8 cellular contexts compared by ENCODE assay signal in genomic region chr2:70123829-70124117, GRCh38. TPM values are rescaled to one million over a fixed set of nuclear protein-coding genes. Genes with fewer than 3 reads are reported as not detected.
A peak's percentile ranks its signal among the peaks of the same experiment; 100 is the strongest.
DNase-seq lines count a peak whose midpoint lies in the region; ATAC-seq and TF ChIP-seq lines count a peak whose summit lies in the region.

No MANE protein-coding gene starts in this region.

- POLR2A ChIA-PET in activated B cell treated with CpG ODN at 0.5 μM for 24 hours (lab: Charles Lee): interaction anchor here (0.6 to 15.6 kb wide), 18 partner anchors 8 to 944 kb away, joined by 3 to 719 read pairs (median 12); partner anchors contain the start of genes C2orf42, MXD1, NAGK and PCBP1

- H2BK12ac ChIP-seq in H9 (ENCODE audit: insufficient read length, low read depth, low read length): no peak overlapping the region

- TF ChIP-seq POLR2A in gastroesophageal sphincter (IDR thresholded peaks at IDR 0.05): no peak

- no peak overlapping the region for H4K5ac ChIP-seq in H9 (ENCODE audit: insufficient read length, low read depth, low read length)

- peak overlapping the region; percentile 99 for H3K18ac ChIP-seq in H9 (ENCODE audit: insufficient read length, low read depth, low read length)

- H3K27me3 ChIP-seq in H9 (ENCODE audit: insufficient read depth, low read length) (no peaks in the 10 kb centered on the region), gastroesophageal sphincter (no peaks in the 10 kb centered on the region)

- no peaks in the 10 kb centered on the region for H3K9me3 ChIP-seq in H9 (ENCODE audit: control insufficient read depth, low read depth, low read length)
- H3K9me3 ChIP-seq in gastroesophageal sphincter: no peaks in the 10 kb centered on the region

- no peak overlapping the region for H3T11ph ChIP-seq in H9 (ENCODE audit: low read length)

- H3K27me3 Mint-ChIP-seq in H9 (ENCODE audit: low read depth) (no peaks in the 10 kb centered on the region), activated B cell treated with CpG ODN at 0.5 μM for 24 hours (no peaks in the 10 kb centered on the region)

- H3K4ac ChIP-seq in H9 (ENCODE audit: low read depth, low read length): no peak overlapping the region; the same call in 1 of the 2 replicates

- H3K4me3 ChIP-seq in gastroesophageal sphincter: peak overlapping the region; percentile 40 to 53
- peak overlapping the region; percentile 36 to 54 (median 46) for H3K4me3 ChIP-seq in skin epidermis

- H2BK5ac ChIP-seq in H9 (ENCODE audit: insufficient read length, low read length): no peak overlapping the region

- intact Hi-C loops in activated B cell treated with CpG ODN at 0.5 μM for 24 hours (cut with micrococcal nuclease): loop anchor here (1.0 to 2.0 kb wide), 4 partner anchors 9 to 53 kb away; partner anchors contain the start of gene PCBP1

- H2BK20ac ChIP-seq in H9 (ENCODE audit: low read depth, low read length, poor library complexity, severe bottlenecking): no peak overlapping the region

- H3K4me1 ChIP-seq in H9 (ENCODE audit: insufficient read depth, low read length) (peaks cover 18% of the 10 kb centered on the region), gastroesophageal sphincter (peaks cover 0 to 21% (median 12%) of the 10 kb centered on the region in 3 donors)

- no peaks in the 10 kb centered on the region; a peak in 2 of 5 replicates for H3K9me3 Mint-ChIP-seq in H9
- H3K9me3 Mint-ChIP-seq in activated B cell treated with CpG ODN at 0.5 μM for 24 hours: no peaks in the 10 kb centered on the region

- H4K8ac ChIP-seq in H9 (replicated peaks; ENCODE audit: insufficient read length, low read depth, low read length): no peak overlapping the region

- ATAC-seq in activated B cell treated with CpG ODN at 0.5 μM for 24 hours (ENCODE audit: low read depth) (peak; percentile 1), gastroesophageal sphincter (no peak), GM18909 (IDR thresholded peaks at IDR 0.05; ENCODE audit: poor library complexity, unreplicated experiment) (no peak)

- CTCF ChIA-PET in activated B cell treated with CpG ODN at 0.5 μM for 24 hours (lab: Charles Lee): interaction anchor here (0.8 to 1.9 kb wide), 10 partner anchors 8 to 210 kb away, joined by 3 to 17 read pairs (median 4); partner anchors contain the start of gene MXD1

- WGBS in H9 (ENCODE audit: extremely low coverage, insufficient read length, low lambda C conversion rate): no CpG with 5 or more reads among the region's 11 CpGs
- 5 to 16% methylated on average over 7 to 9 of the region's 11 CpGs for WGBS in gastroesophageal sphincter (ENCODE audit: low coverage in 1 of 2), 2 donors

- peak overlapping the region; percentile 63 for H3K4me2 ChIP-seq in H9 (ENCODE audit: insufficient read depth, insufficient read length, low read length)

- peak overlapping the region; percentile 2; the same call in 1 of the 2 replicates for H3K14ac ChIP-seq in H9 (ENCODE audit: insufficient read depth, low read length)

- TF ChIP-seq EP300 in gastroesophageal sphincter (IDR thresholded peaks at IDR 0.05): no peak

- H3K79me1 ChIP-seq in H9 (ENCODE audit: insufficient read depth, low read depth, low read length, poor library complexity, severe bottlenecking): no peaks in the 10 kb centered on the region

- H3K27ac ChIP-seq in H9 (ENCODE audit: insufficient read length, low read depth, low read length): peak overlapping the region; percentile 96
- peak overlapping the region; percentile 86 to 98 (median 94) for H3K27ac ChIP-seq in gastroesophageal sphincter
- peak overlapping the region in 20 of 21 experiments; percentile 89 to 100 (median 99) for H3K27ac ChIP-seq in skin epidermis

- H3K4me3 Mint-ChIP-seq in H9: peak overlapping the region; percentile 87 to 90
- peak overlapping the region; percentile 93 for H3K4me3 Mint-ChIP-seq in activated B cell treated with CpG ODN at 0.5 μM for 24 hours

- H3K4me1 Mint-ChIP-seq in H9 (peaks cover 52 to 67% of the 10 kb centered on the region in 2 experiments), activated B cell treated with CpG ODN at 0.5 μM for 24 hours (peaks cover 88% of the 10 kb centered on the region)

- no peak overlapping the region for H3K56ac ChIP-seq in H9 (ENCODE audit: insufficient read length, low read depth, low read length)

- no peak for DNase-seq in H9
- no peak for DNase-seq in activated B cell treated with CpG ODN at 0.5 μM for 24 hours
- no peak for DNase-seq in NCI-H146 (lab: John Stamatoyannopoulos, UW)
- no peak for DNase-seq in NAMALWA (ENCODE audit: low spot score)
- no peak for DNase-seq in DMS114 treated with DMSO at 0.1 percent for 48 hours (lab: John Stamatoyannopoulos, UW; ENCODE audit: unreplicated experiment)

- peak overlapping the region; percentile 2 for H3K9ac ChIP-seq in H9 (ENCODE audit: extremely low read depth, insufficient read length, low read length)

- H3K27ac Mint-ChIP-seq in H9: peak overlapping the region; percentile 99 to 100 (median 100)
- peak overlapping the region; percentile 100 for H3K27ac Mint-ChIP-seq in activated B cell treated with CpG ODN at 0.5 μM for 24 hours

- H2BK15ac ChIP-seq in H9 (ENCODE audit: low read depth, low read length): no peak overlapping the region

- no peaks in the 10 kb centered on the region for H3K36me3 ChIP-seq in gastroesophageal sphincter

- H3K36me3 Mint-ChIP-seq in H9 (ENCODE audit: insufficient read depth in 1 of 3, low read depth in 3 of 3) (no peaks in the 10 kb centered on the region; a peak in 2 of 7 replicates), activated B cell treated with CpG ODN at 0.5 μM for 24 hours (ENCODE audit: low read depth) (peaks cover 7% of the 10 kb centered on the region)

- H4K20me1 ChIP-seq in H9 (ENCODE audit: control insufficient read depth, insufficient read depth, insufficient read length): no peaks in the 10 kb centered on the region

- no peak overlapping the region for H3K23ac ChIP-seq in H9 (ENCODE audit: insufficient read length, low read depth, low read length)

- no peak overlapping the region for H2AFZ ChIP-seq in H9 (ENCODE audit: low read length)

- no peaks in the 10 kb centered on the region for H3K23me2 ChIP-seq in H9 (ENCODE audit: insufficient read length, low read depth, low read length, poor library complexity, severe bottlenecking)

- TF ChIP-seq CTCF in H9 (conservative IDR thresholded peaks at IDR 0.05): no peak
- no peak for TF ChIP-seq CTCF in activated B cell treated with CpG ODN at 0.5 μM for 24 hours (IDR thresholded peaks at IDR 0.05)
- TF ChIP-seq CTCF in gastroesophageal sphincter (IDR thresholded peaks at IDR 0.05): no peak

- H2AK5ac ChIP-seq in H9 (ENCODE audit: insufficient read length, low read length): no peak overlapping the region

- H3K79me2 ChIP-seq in H9 (ENCODE audit: insufficient read depth, low read length): no peaks in the 10 kb centered on the region

- H2BK120ac ChIP-seq in H9 (ENCODE audit: low read depth, low read length, poor library complexity, severe bottlenecking): peak overlapping the region; percentile 49

- H4K91ac ChIP-seq in H9 (ENCODE audit: insufficient read length, low read depth, low read length): no peak overlapping the region

RNA-seq across cellular contexts. Expression of gene PCBP1, which starts 36.5 kb away (rescaled TPM):
- total RNA-seq in H9 (2021) (457 and 465 TPM in 2 replicates), activated B cell treated with CpG ODN at 0.5 μM for 24 hours (370 and 379 TPM in 2 replicates), gastroesophageal sphincter (100 to 1,000 TPM; 117 to 222 (median 167) TPM)
